ENCODE assay signal across 8 cellular contexts in genomic region chr2:101150306-101151140, GRCh38. TPM values are rescaled to one million over a fixed set of nuclear protein-coding genes. Genes with fewer than 3 reads are reported as not detected.
DNase-seq lines count a peak whose midpoint lies in the region; ATAC-seq and TF ChIP-seq lines count a peak whose summit lies in the region.

No MANE protein-coding gene starts in this region.

- no peaks in the 10 kb centered on the region for H3K9me3 ChIP-seq in esophagus (ENCODE audit: control insufficient read depth in 2 of 2, insufficient read depth in 1 of 2, low read depth in 1 of 2, low read length in 1 of 2)
- no peaks in the 10 kb centered on the region for H3K9me3 ChIP-seq in vagina

- H3K27me3 Mint-ChIP-seq in naive B cell = peaks cover 10 to 42% (median 37%) of the 10 kb centered on the region in 3 donors

- H3K36me3 Mint-ChIP-seq in naive B cell = no peaks in the 10 kb centered on the region

- intact Hi-C loops in vagina (cut with DNase I) = loop anchor here (2.0 kb wide), 1 partner anchor 140 kb away; no protein-coding TSS in a partner anchor

- TF ChIP-seq POLR2A in vagina (IDR thresholded peaks at IDR 0.05) = no peak

- peak overlapping the region; percentile 73 to 86 (median 79) for H3K4me3 Mint-ChIP-seq in naive B cell

- H3K4me3 ChIP-seq in esophagus (ENCODE audit: low read depth in 1 of 2, low read length in 2 of 2) (peak overlapping the region; percentile 89 to 90), vagina (peak overlapping the region; percentile 80 to 88)

- peaks cover 20 to 35% (median 27%) of the 10 kb centered on the region in 3 donors for H3K4me1 Mint-ChIP-seq in naive B cell

- H3K4me1 ChIP-seq in esophagus (ENCODE audit: control insufficient read depth in 2 of 2, insufficient read depth in 2 of 2, low read length in 1 of 2) = peaks cover 8 to 15% of the 10 kb centered on the region in 2 donors
- peaks cover 40% of the 10 kb centered on the region for H3K4me1 ChIP-seq in vagina

- DNase-seq in NCI-H146 (lab: John Stamatoyannopoulos, UW) = peak; percentile 57
- no peak for DNase-seq in NCI-H146 treated with DMSO at 0.1 percent for 48 hours (lab: John Stamatoyannopoulos, UW; ENCODE audit: unreplicated experiment)
- DNase-seq in activated CD4-positive, alpha-beta T cell treated with anti-CD3 and anti-CD28 coated beads for 48 hours = peak; percentile 21
- DNase-seq in naive B cell = peak; percentile 18
- DNase-seq in vagina (ENCODE audit: extremely low spot score in 2 of 2) = no peak
- no peak for DNase-seq in T1000 (lab: John Stamatoyannopoulos, UW)

- H3K9me3 Mint-ChIP-seq in naive B cell = no peaks in the 10 kb centered on the region

- peak; percentile 6 for ATAC-seq in HG03439 (IDR thresholded peaks at IDR 0.05; ENCODE audit: unreplicated experiment)
- ATAC-seq in naive B cell (ENCODE audit: low read depth in 2 of 2) = peak; percentile 37 to 49

- H3K27me3 ChIP-seq in esophagus (ENCODE audit: control insufficient read depth in 1 of 2, insufficient read depth in 2 of 2, low read length in 2 of 2) = no peaks in the 10 kb centered on the region
- no peaks in the 10 kb centered on the region for H3K27me3 ChIP-seq in vagina

- TF ChIP-seq CTCF in vagina (IDR thresholded peaks at IDR 0.05) = no peak

- H3K27ac ChIP-seq in esophagus (ENCODE audit: low read depth in 2 of 2, low read length in 1 of 2) (peak overlapping the region; percentile 73 to 81), vagina (peak overlapping the region; percentile 82)

- WGBS in esophagus, 2 donors = 2 to 3% methylated on average over 49 to 76 of the region's 76 CpGs

- H3K27ac Mint-ChIP-seq in naive B cell = peak overlapping the region in 1 of 6 donors; percentile 56

- H3K36me3 ChIP-seq in esophagus (ENCODE audit: control insufficient read depth in 2 of 2, insufficient read depth in 2 of 2, low read length in 1 of 2) = no peaks in the 10 kb centered on the region
- no peaks in the 10 kb centered on the region for H3K36me3 ChIP-seq in vagina

RNA-seq across cellular contexts. Expression of gene TBC1D8, which starts 0.7 kb away (rescaled TPM):
- 10 to 100 TPM; 13.3 to 19.4 TPM for polyA plus RNA-seq in esophagus
- polyA plus RNA-seq in naive B cell (ENCODE audit: low read depth in 6 of 6) = under 1 TPM in 5 of 6 donors, not detected in 1; 0.19 to 0.72 (median 0.23) TPM
- total RNA-seq in vagina = 72.2 TPM

Comparison
In these comparisons a context has a peak if more than half of its experiments do, and no peak if none do; other contexts are left out.
1. DNase-seq: peak in NCI-H146 (single experiment), activated CD4-positive, alpha-beta T cell treated with anti-CD3 and anti-CD28 coated beads for 48 hours (single experiment) and naive B cell (single experiment); none in NCI-H146 treated with DMSO at 0.1 percent for 48 hours (single experiment), vagina (0 of 2) and T1000 (single experiment).
2. RNA of gene TBC1D8, which starts 0.7 kb away (polyA plus RNA-seq): 13.3 to 19.4 TPM in esophagus; 0.19 to 0.72 TPM in naive B cell; every median in the first group is over 4 times any median in the second.